Comparison of ENCODE assay signal across 25 cellular contexts in genomic region chr6:36699290-36699689, GRCh38. TPM values are rescaled to one million over a fixed set of nuclear protein-coding genes. Genes with fewer than 3 reads are reported as not detected.
DNase-seq lines count a peak whose midpoint lies in the region; ATAC-seq, FAIRE-seq and TF ChIP-seq lines count a peak whose summit lies in the region.
"Had no signal": no experiment of that assay in that cellular context is flagged by ENCODE, and none has a peak within 500 bp of the region (broad histone marks: within the 10 kb centered on the region; RNA-seq: fewer than 3 reads in every experiment).

No MANE protein-coding gene starts in this region.

- peaks cover 0 to 5% of the 10 kb centered on the region in 2 donors for H3K27me3 Mint-ChIP-seq in natural killer cell treated with Interleukin-12 subunit alpha and Interleukin-12 subunit beta and Interleukin-15 and Interleukin-18, amount 100 ng/mL, for 72 hours
- peaks cover 0 to 5% of the 10 kb centered on the region in 2 donors for H3K27me3 Mint-ChIP-seq in natural killer cell (ENCODE audit: low read depth in 2 of 2)
- H3K27me3 Mint-ChIP-seq: CD4-positive, alpha-beta T cell had no signal

- no peak for TF ChIP-seq POLR2A in K562 (conservative IDR thresholded peaks at IDR 0.05)

- H3K36me3 Mint-ChIP-seq in natural killer cell treated with Interleukin-12 subunit alpha and Interleukin-12 subunit beta and Interleukin-15 and Interleukin-18, amount 100 ng/mL, for 72 hours = no peaks in the 10 kb centered on the region
- no peaks in the 10 kb centered on the region for H3K36me3 Mint-ChIP-seq in natural killer cell

- POLR2A ChIA-PET in K562 (lab: Yijun Ruan, JAX) = interaction anchor here (0.7 kb wide), 1 partner anchor 351 kb away, joined by 9 read pairs; no protein-coding TSS in a partner anchor

- H3K4me3 ChIP-seq in K562 (no peak overlapping the region), mucosa of descending colon (no peak overlapping the region), aorta (ENCODE audit: low read length in 2 of 2) (no peak overlapping the region)
- H3K4me3 ChIP-seq: SK-N-MC had no signal

- H3K9me1 ChIP-seq in K562 (ENCODE audit: control insufficient read depth, insufficient read depth, low read length) = peaks cover 3% of the 10 kb centered on the region

- peak; percentile 81 for FAIRE-seq in K562 (lab: Jason Lieb, UNC)
- FAIRE-seq: A204.1, HepG2 had no signal

- no peak for TF ChIP-seq RAD21 in K562 (CRISPR knock-in tag; conservative IDR thresholded peaks at IDR 0.05 in 1 of 2, IDR thresholded peaks at IDR 0.05 in 1 of 2)

- H3K36me3 ChIP-seq in K562 (ENCODE audit: control insufficient read depth, insufficient read depth, low read length) (no peaks in the 10 kb centered on the region), mucosa of descending colon (ENCODE audit: low read depth) (no peaks in the 10 kb centered on the region), aorta (ENCODE audit: control insufficient read depth in 1 of 2, insufficient read depth in 2 of 2, low read length in 1 of 2) (no peaks in the 10 kb centered on the region)

- no TSS peak for BruUV-seq in K562 (replicated peaks; lab: Mats Ljungman, UMichigan)

- H3K9ac ChIP-seq in K562 (ENCODE audit: insufficient read depth in 1 of 2, low read depth in 2 of 2, low read length in 2 of 2) = peak overlapping the region in 1 of 2 experiments; percentile 3; a peak in 1 of 4 replicates
- H3K9ac ChIP-seq: KMS-11 had no signal

- intact Hi-C loops in natural killer cell (cut with micrococcal nuclease) (no loop called here), K562 (cut with micrococcal nuclease) (no loop called here), mucosa of descending colon (cut with DNase I, micrococcal nuclease) (no loop called here), aorta (cut with DNase I) (no loop called here)

- peaks cover 36 to 45% of the 10 kb centered on the region in 2 donors for H3K4me1 Mint-ChIP-seq in natural killer cell treated with Interleukin-12 subunit alpha and Interleukin-12 subunit beta and Interleukin-15 and Interleukin-18, amount 100 ng/mL, for 72 hours (ENCODE audit: low read depth in 2 of 2)
- peaks cover 0 to 4% of the 10 kb centered on the region in 2 donors for H3K4me1 Mint-ChIP-seq in natural killer cell

- peaks cover 0 to 5% of the 10 kb centered on the region in 2 experiments; a peak in 2 of 5 replicates for H3K4me1 ChIP-seq in K562 (replicated peaks in 1 of 2; ENCODE audit: control insufficient read depth in 2 of 2, insufficient read depth in 2 of 2, low read length in 2 of 2)
- H3K4me1 ChIP-seq in mucosa of descending colon (ENCODE audit: low read depth) = no peaks in the 10 kb centered on the region
- no peaks in the 10 kb centered on the region for H3K4me1 ChIP-seq in aorta (ENCODE audit: control insufficient read depth in 1 of 2, insufficient read depth in 2 of 2, low read length in 2 of 2)
- H3K4me1 ChIP-seq: Caco-2 had no signal

- H3K27ac Mint-ChIP-seq in natural killer cell treated with Interleukin-12 subunit alpha and Interleukin-12 subunit beta and Interleukin-15 and Interleukin-18, amount 100 ng/mL, for 72 hours = peak overlapping the region; percentile 16 to 66
- no peak overlapping the region for H3K27ac Mint-ChIP-seq in natural killer cell
- H3K27ac Mint-ChIP-seq: CD4-positive, alpha-beta T cell had no signal

- TF ChIP-seq EP300 in K562 (IDR thresholded peaks at IDR 0.05; ENCODE audit: low read length) = no peak

- H3K27ac ChIP-seq in K562 (ENCODE audit: extremely low read depth, low read depth, low read length) (no peak overlapping the region), aorta (ENCODE audit: low read depth in 1 of 2, low read length in 2 of 2) (no peak overlapping the region)
- H3K27ac ChIP-seq: KMS-11, SK-N-MC had no signal

- no peak overlapping the region for H3K4me2 ChIP-seq in K562 (ENCODE audit: insufficient read depth, low read length)
- H3K4me2 ChIP-seq: KMS-11 had no signal

- H4K20me1 ChIP-seq in K562 (replicated peaks; ENCODE audit: control insufficient read depth, insufficient read depth, low read length) = peaks cover 6% of the 10 kb centered on the region; the same call in 1 of the 2 replicates

- no peaks in the 10 kb centered on the region for H3K79me2 ChIP-seq in K562 (ENCODE audit: control insufficient read depth, insufficient read depth, low read length)

- no peak for ATAC-seq in natural killer cell treated with Interleukin-12 subunit alpha and Interleukin-12 subunit beta and Interleukin-15 and Interleukin-18, amount 100 ng/mL, for 72 hours
- ATAC-seq in natural killer cell (no peak), K562 (peak; percentile 51), mucosa of descending colon (peak; percentile 74), aorta (ENCODE audit: low FRiP score) (no peak), GM19035 (IDR thresholded peaks at IDR 0.05; ENCODE audit: unreplicated experiment) (no peak)
- ATAC-seq: HepG2, PC-3 had no signal

- CTCF ChIA-PET in K562 (lab: Yijun Ruan, JAX; ENCODE audit: low intra/inter-chr PET ratio) = no interaction called here

- no peak for DNase-seq in natural killer cell treated with Interleukin-12 subunit alpha and Interleukin-12 subunit beta and Interleukin-15 and Interleukin-18, amount 100 ng/mL, for 72 hours (ENCODE audit: low spot score)
- DNase-seq in natural killer cell = no peak
- DNase-seq in K562 (ENCODE audit: extremely low read depth in 1 of 4, low spot score in 3 of 4) = peak in 3 of 4 experiments; percentile 35 to 54 (median 45)
- no peak for DNase-seq in mucosa of descending colon
- peak; percentile 36 to 49 for DNase-seq in aorta
- no peak for DNase-seq in activated CD4-positive, alpha-beta T cell treated with anti-CD3 and anti-CD28 coated beads, Interleukin-2, amount 50 U/mL, for 48 hours
- DNase-seq in cerebellar nuclear complex (lab: John Stamatoyannopoulos, UW) = no peak
- DNase-seq: CD4-positive, alpha-beta T cell; DMS 273 treated with DMSO at 0.1 percent for 48 hours; DMS79 treated with DMSO at 0.1 percent for 48 hours; H7; NCI-H1417; NCI-H1694 treated with DMSO at 0.1 percent for 48 hours; NCI-H2081 treated with DMSO at 0.1 percent for 48 hours; NCI-H446; NCI-H526 treated with DMSO at 0.1 percent for 48 hours; PC-3; RPMI8226; SHP77 had no signal

- H3K9me3 Mint-ChIP-seq in natural killer cell treated with Interleukin-12 subunit alpha and Interleukin-12 subunit beta and Interleukin-15 and Interleukin-18, amount 100 ng/mL, for 72 hours = no peaks in the 10 kb centered on the region
- H3K9me3 Mint-ChIP-seq in natural killer cell = no peaks in the 10 kb centered on the region
- H3K9me3 Mint-ChIP-seq: CD4-positive, alpha-beta T cell had no signal

- H3K27me3 ChIP-seq in K562 (ENCODE audit: control insufficient read depth in 2 of 2, insufficient read depth in 2 of 2, low read length in 2 of 2) (peaks cover 24 to 57% of the 10 kb centered on the region in 2 experiments), aorta (ENCODE audit: control insufficient read depth in 1 of 2, insufficient read depth in 2 of 2, low read length in 1 of 2) (no peaks in the 10 kb centered on the region)

- no peaks in the 10 kb centered on the region for H3K9me3 ChIP-seq in K562 (replicated peaks; ENCODE audit: control insufficient read depth, insufficient read depth, low read depth, low read length)
- H3K9me3 ChIP-seq in mucosa of descending colon = no peaks in the 10 kb centered on the region
- H3K9me3 ChIP-seq in aorta (ENCODE audit: control insufficient read depth, low read length) = no peaks in the 10 kb centered on the region
- H3K9me3 ChIP-seq: Caco-2 had no signal

- in situ Hi-C loops in K562 (cut with MboI) = no loop called here

- peak overlapping the region; percentile 74 for H3K4me3 Mint-ChIP-seq in natural killer cell treated with Interleukin-12 subunit alpha and Interleukin-12 subunit beta and Interleukin-15 and Interleukin-18, amount 100 ng/mL, for 72 hours
- no peak overlapping the region for H3K4me3 Mint-ChIP-seq in natural killer cell
- H3K4me3 Mint-ChIP-seq: CD4-positive, alpha-beta T cell had no signal

- no peak for TF ChIP-seq CTCF in natural killer cell (IDR thresholded peaks at IDR 0.05)
- no peak for TF ChIP-seq CTCF in K562 (IDR thresholded peaks at IDR 0.05 in 2 of 3, conservative IDR thresholded peaks at IDR 0.05 in 1 of 3; ENCODE audit: insufficient read depth in 2 of 3, low read depth in 1 of 3, low read length in 3 of 3)
- no peak for TF ChIP-seq CTCF in mucosa of descending colon (IDR thresholded peaks at IDR 0.05)

- WGBS in K562 (ENCODE audit: insufficient coverage, low coverage, missing lambda C conversion rate) = 3% methylated on average over 7 of the region's 7 CpGs
- WGBS in aorta, 2 donors = 82 to 89% methylated on average over 7 of the region's 7 CpGs

- no peak overlapping the region for H2AFZ ChIP-seq in K562 (ENCODE audit: low read depth, low read length)

RNA-seq across cellular contexts. Expression of gene RAB44, which starts 1.7 kb away (rescaled TPM):
- 1 to 10 TPM; 4.1 to 7.9 TPM for total RNA-seq in natural killer cell treated with Interleukin-12 subunit alpha and Interleukin-12 subunit beta and Interleukin-15 and Interleukin-18, amount 100 ng/mL, for 72 hours
- total RNA-seq in natural killer cell = 10 to 100 TPM in 1 of 3 donors, under 1 TPM in 2; 0.09 to 12.9 (median 0.70) TPM
- total RNA-seq in K562 (2011; cell fraction: chromatin; rRNA removed; ENCODE audit: low replicate concordance) = not detected in 2 replicates
- total RNA-seq in K562 (2011; cell fraction: nucleolus; rRNA removed) = 0.17 TPM in 1 of 2 replicates, not detected in the other
- total RNA-seq in K562 (2011; cell fraction: nucleoplasm; rRNA removed) = not detected in 2 replicates
- total RNA-seq in K562 (2014; rRNA removed) = not detected in 2 replicates
- not detected in 2 replicates for total RNA-seq in K562 (2014; rRNA removed; fragmentation: Illumina TruSeq; extraction: Trizol)
- total RNA-seq in K562 (2015; rRNA removed; fragmentation: Illumina TruSeq; extraction: Trizol) = not detected in 2 replicates
- not detected in 2 replicates for total RNA-seq in K562 (2021)
- not detected in 2 replicates for polyA plus RNA-seq in K562 (2011; rRNA removed)
- not detected in 2 replicates for polyA plus RNA-seq in K562 (2011; cell fraction: cytosol; rRNA removed)
- polyA plus RNA-seq in K562 (2011; cell fraction: nucleus; rRNA removed) = not detected in 2 replicates
- polyA plus RNA-seq in K562 (2012) = 0.10 TPM in 1 of 2 replicates, not detected in the other
- not detected in 2 replicates for polyA plus RNA-seq in K562 (2014; fragmentation: Illumina TruSeq; extraction: Trizol)
- polyA plus RNA-seq in K562 (2014; fragmentation: Nextera tagmentation; extraction: Ambion mirVana) = not detected
- polyA plus RNA-seq in K562 (2014; rRNA removed) = not detected in 2 replicates
- not detected in 2 replicates for polyA minus RNA-seq in K562 (2011; rRNA and poly(A)+ RNA removed)
- polyA minus RNA-seq in K562 (2011; cell fraction: cytosol; rRNA and poly(A)+ RNA removed) = not detected in 2 replicates
- polyA minus RNA-seq in K562 (2011; cell fraction: nucleus; rRNA and poly(A)+ RNA removed) = not detected in 2 replicates
- under 1 TPM; 0.32 to 0.53 (median 0.32) TPM for total RNA-seq in mucosa of descending colon
- under 1 TPM; 0.29 to 0.66 TPM for total RNA-seq in aorta
- not detected for polyA plus RNA-seq in aorta
- total RNA-seq: Caco-2, H7, HepG2, PC-3 had no signal
- polyA plus RNA-seq: HepG2 had no signal

RNA-seq across cellular contexts. Expression of gene CDKN1A, which starts 20.8 kb away (rescaled TPM):
- 100 to 1,000 TPM; 176 to 617 TPM for total RNA-seq in natural killer cell treated with Interleukin-12 subunit alpha and Interleukin-12 subunit beta and Interleukin-15 and Interleukin-18, amount 100 ng/mL, for 72 hours
- 10 to 100 TPM; 19.1 to 40.7 (median 25.4) TPM for total RNA-seq in natural killer cell
- total RNA-seq in K562 (2011; cell fraction: chromatin; rRNA removed; ENCODE audit: low replicate concordance) = 2.3 and 8.5 TPM in 2 replicates
- total RNA-seq in K562 (2011; cell fraction: nucleolus; rRNA removed) = 6.4 and 8.2 TPM in 2 replicates
- 5.9 and 9.0 TPM in 2 replicates for total RNA-seq in K562 (2011; cell fraction: nucleoplasm; rRNA removed)
- total RNA-seq in K562 (2014; rRNA removed) = 5.1 and 5.6 TPM in 2 replicates
- total RNA-seq in K562 (2014; rRNA removed; fragmentation: Illumina TruSeq; extraction: Trizol) = 2.5 and 3.3 TPM in 2 replicates
- 2.1 TPM in 2 replicates for total RNA-seq in K562 (2015; rRNA removed; fragmentation: Illumina TruSeq; extraction: Trizol)
- total RNA-seq in K562 (2021) = 7.3 and 8.1 TPM in 2 replicates
- 7.6 and 9.2 TPM in 2 replicates for polyA plus RNA-seq in K562 (2011; rRNA removed)
- 10.9 and 18.9 TPM in 2 replicates for polyA plus RNA-seq in K562 (2011; cell fraction: cytosol; rRNA removed)
- polyA plus RNA-seq in K562 (2011; cell fraction: nucleus; rRNA removed) = 9.1 and 12.7 TPM in 2 replicates
- 8.9 and 18.7 TPM in 2 replicates for polyA plus RNA-seq in K562 (2012)
- 5.8 and 7.7 TPM in 2 replicates for polyA plus RNA-seq in K562 (2014; fragmentation: Illumina TruSeq; extraction: Trizol)
- polyA plus RNA-seq in K562 (2014; fragmentation: Nextera tagmentation; extraction: Ambion mirVana) = under 1 TPM; 0.25 to 0.49 TPM
- polyA plus RNA-seq in K562 (2014; rRNA removed) = 5.9 and 7.0 TPM in 2 replicates
- 2.5 and 3.7 TPM in 2 replicates for polyA minus RNA-seq in K562 (2011; rRNA and poly(A)+ RNA removed)
- polyA minus RNA-seq in K562 (2011; cell fraction: cytosol; rRNA and poly(A)+ RNA removed) = 3.7 and 5.2 TPM in 2 replicates
- polyA minus RNA-seq in K562 (2011; cell fraction: nucleus; rRNA and poly(A)+ RNA removed) = 3.1 and 4.0 TPM in 2 replicates
- total RNA-seq in mucosa of descending colon = 100 to 1,000 TPM; 181 to 381 (median 255) TPM
- total RNA-seq in aorta = 100 to 1,000 TPM; 132 to 296 TPM
- polyA plus RNA-seq in aorta = 100 to 1,000 TPM; 133 to 149 TPM

Comparison
In these comparisons a context has a peak if more than half of its experiments do, and no peak if none do; other contexts are left out.
1. H3K27ac Mint-ChIP-seq: peak in natural killer cell treated with Interleukin-12 subunit alpha and Interleukin-12 subunit beta and Interleukin-15 and Interleukin-18, amount 100 ng/mL, for 72 hours (2 of 2); none in natural killer cell (0 of 2).
2. ATAC-seq: peak in K562 (single experiment) and mucosa of descending colon (single experiment); none in natural killer cell treated with Interleukin-12 subunit alpha and Interleukin-12 subunit beta and Interleukin-15 and Interleukin-18, amount 100 ng/mL, for 72 hours (0 of 2), natural killer cell (0 of 3), aorta (single experiment) and GM19035 (single experiment).
3. DNase-seq: peak in K562 (3 of 4) and aorta (2 of 2); none in natural killer cell treated with Interleukin-12 subunit alpha and Interleukin-12 subunit beta and Interleukin-15 and Interleukin-18, amount 100 ng/mL, for 72 hours (single experiment), natural killer cell (single experiment), mucosa of descending colon (0 of 3), activated CD4-positive, alpha-beta T cell treated with anti-CD3 and anti-CD28 coated beads, Interleukin-2, amount 50 U/mL, for 48 hours (0 of 2) and cerebellar nuclear complex (0 of 2).